12 cellular contexts compared by ENCODE assay signal in the genomic region with DNA sequence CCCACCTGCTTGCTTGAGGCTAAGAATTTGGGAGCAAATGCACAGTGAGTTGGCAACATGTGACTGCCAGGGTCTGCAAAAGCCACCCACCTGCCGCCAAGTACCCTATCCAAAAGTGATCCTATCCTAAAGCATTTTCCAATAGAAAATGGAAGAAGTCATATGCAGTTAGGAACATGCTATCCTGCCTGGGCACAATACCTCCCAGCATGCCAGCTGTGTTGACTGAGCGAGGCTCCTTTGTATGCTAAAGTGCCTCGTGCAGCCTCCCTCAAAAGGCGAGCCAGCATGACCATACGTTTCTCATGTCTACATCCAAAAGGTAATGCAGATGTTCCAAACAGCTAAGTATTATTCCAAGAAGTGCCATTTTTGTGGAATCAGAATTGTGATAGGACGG. TPM values are rescaled to one million over a fixed set of nuclear protein-coding genes. Genes with fewer than 3 reads are reported as not detected.
DNase-seq lines count a peak whose midpoint lies in the region; ATAC-seq and TF ChIP-seq lines count a peak whose summit lies in the region.
"Had no signal": no experiment of that assay in that cellular context is flagged by ENCODE, and none has a peak within 500 bp of the region (broad histone marks: within the 10 kb centered on the region; RNA-seq: fewer than 3 reads in every experiment).

No MANE protein-coding gene starts in this region.

- H3K27me3 ChIP-seq in layer of hippocampus (ENCODE audit: control insufficient read depth, insufficient read depth, low read length) (no peaks in the 10 kb centered on the region), tibial artery (no peaks in the 10 kb centered on the region)
- H3K27me3 ChIP-seq: brain microvascular endothelial cell, neutrophil had no signal

- H3K4me3 ChIP-seq in tibial artery: no peak overlapping the region

- no peak for ATAC-seq in omental fat pad (ENCODE audit: low FRiP score)

- peaks cover 0 to 58% (median 30%) of the 10 kb centered on the region in 4 donors for H3K4me1 ChIP-seq in tibial artery

- H3K36me3 ChIP-seq in tibial artery: no peaks in the 10 kb centered on the region
- H3K36me3 ChIP-seq: brain microvascular endothelial cell, neutrophil had no signal

- no peaks in the 10 kb centered on the region for H3K9me3 ChIP-seq in tibial artery
- H3K9me3 ChIP-seq: neutrophil had no signal

- peak overlapping the region; percentile 47 for H3K27ac ChIP-seq in layer of hippocampus (ENCODE audit: low read depth, low read length)
- H3K27ac ChIP-seq in tibial artery: peak overlapping the region; percentile 62 to 78
- H3K27ac ChIP-seq: brain microvascular endothelial cell, neutrophil had no signal

- intact Hi-C loops in tibial artery (cut with DNase I; ENCODE audit: low total_unique reads): loop anchor here (5.0 kb wide), 2 partner anchors 49 to 71 kb away; partner anchors contain the start of gene REV3L

- peak; percentile 14 for DNase-seq in NCI-H82 (lab: John Stamatoyannopoulos, UW)
- DNase-seq in NCI-H82 treated with DMSO at 0.1 percent for 48 hours (lab: John Stamatoyannopoulos, UW; ENCODE audit: unreplicated experiment): no peak
- DNase-seq in SHP77 (lab: John Stamatoyannopoulos, UW): peak; percentile 86 to 91
- DNase-seq in tibial artery: no peak
- DNase-seq in omental fat pad (ENCODE audit: low spot score): no peak
- no peak for DNase-seq in activated CD4-positive, alpha-beta T cell treated with anti-CD3 and anti-CD28 coated beads for 48 hours
- DNase-seq in activated T-cell treated with anti-CD3 and anti-CD28 coated beads, Interleukin-2, amount 50 U/mL, for 48 hours: no peak
- DNase-seq: Kasumi-1, RPMI8226 had no signal

- TF ChIP-seq CTCF in tibial artery (IDR thresholded peaks at IDR 0.05): no peak
- TF ChIP-seq CTCF in omental fat pad (IDR thresholded peaks at IDR 0.05): no peak

RNA-seq across cellular contexts. Expression of gene TRAF3IP2, which starts 52.7 kb away (rescaled TPM):
- 10 to 100 TPM; 29.3 to 52.2 (median 42.2) TPM for total RNA-seq in omental fat pad

Comparison
In these comparisons a context has a peak if more than half of its experiments do, and no peak if none do; other contexts are left out.
1. DNase-seq: peak in NCI-H82 (single experiment) and SHP77 (2 of 2); none in NCI-H82 treated with DMSO at 0.1 percent for 48 hours (single experiment), tibial artery (0 of 2), omental fat pad (single experiment), activated CD4-positive, alpha-beta T cell treated with anti-CD3 and anti-CD28 coated beads for 48 hours (single experiment) and activated T-cell treated with anti-CD3 and anti-CD28 coated beads, Interleukin-2, amount 50 U/mL, for 48 hours (0 of 2).